Comparison of ENCODE assay signal across 20 cellular contexts in genomic region chr22:22348815-22349454, GRCh38.
"Had no signal": no experiment of that assay in that cellular context is flagged by ENCODE, and none has a peak within 500 bp of the region (broad histone marks: within the 10 kb centered on the region; RNA-seq: fewer than 3 reads in every experiment).

No MANE protein-coding gene starts in this region.

- H3K27ac ChIP-seq: colonic mucosa, hepatocyte, parathyroid adenoma, prostate gland, right lobe of liver, testis, tibial nerve had no signal

- FAIRE-seq: endothelial cell of umbilical vein, kidney had no signal

- H3K36me3 ChIP-seq: colonic mucosa, prostate gland, right lobe of liver, tibial nerve had no signal

- H3K4me2 ChIP-seq: hepatocyte had no signal

- H3K9me3 ChIP-seq: colonic mucosa, prostate gland, right lobe of liver, testis, tibial nerve had no signal

- H3K4me1 ChIP-seq: colonic mucosa, parathyroid adenoma, prostate gland, right lobe of liver, testis, tibial nerve had no signal

- DNase-seq: colonic mucosa; dermis blood vessel endothelial cell; effector CD4-positive, alpha-beta T cell; erythroblast; foreskin melanocyte; kidney; left colon; left ventricle myocardium superior; naive B cell; nephron progenitor cell; right lobe of liver; stimulated activated CD4-positive, alpha-beta T cell treated with anti-CD3 and anti-CD28 coated beads, Interleukin-4, amount 100 ng/mL, for 1 hour; stimulated activated CD8-positive, alpha-beta memory T cell treated with anti-CD3 and anti-CD28 coated beads, Interleukin-4, amount 100 ng/mL, for 48 hours; stimulated activated naive CD8-positive, alpha-beta T cell treated with anti-CD3 and anti-CD28 coated beads, Interleukin-15, Interleukin-2, amounts not matched to agents 100 U/mL and 50 U/mL, for 24 hours had no signal

- H3K4me3 ChIP-seq: colonic mucosa, hepatocyte, prostate gland, right lobe of liver, testis, tibial nerve had no signal

- H2AFZ ChIP-seq: hepatocyte, parathyroid adenoma had no signal

- H3K9ac ChIP-seq: parathyroid adenoma had no signal

- H3K27me3 ChIP-seq: colonic mucosa, right lobe of liver, testis had no signal

- H3K79me2 ChIP-seq: hepatocyte, parathyroid adenoma had no signal
